In the genomic region with DNA sequence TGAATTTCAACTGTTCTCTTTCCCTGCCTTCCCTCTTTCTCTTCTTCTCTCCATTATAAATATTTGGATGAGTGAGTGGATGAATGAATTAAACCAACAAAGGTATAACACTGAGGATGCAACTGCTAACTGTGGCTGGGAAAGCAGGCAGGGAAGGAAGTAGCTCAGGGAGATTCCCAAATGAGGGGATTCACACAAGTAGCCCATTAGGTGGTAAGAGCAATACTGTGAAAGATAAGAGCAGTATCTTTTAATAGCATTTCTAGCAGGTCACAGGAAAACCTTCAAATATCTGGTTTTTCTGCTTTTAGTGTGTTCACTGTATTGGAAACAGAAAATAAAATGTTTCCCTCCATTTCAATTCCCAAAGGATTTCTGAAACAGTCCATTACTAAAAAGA, we compare ENCODE assay signal across 28 cellular contexts.
DNase-seq lines count a peak whose midpoint lies in the region; ATAC-seq and TF ChIP-seq lines count a peak whose summit lies in the region.
"Had no signal": no experiment of that assay in that cellular context is flagged by ENCODE, and none has a peak within 500 bp of the region (broad histone marks: within the 10 kb centered on the region; RNA-seq: fewer than 3 reads in every experiment).

No MANE protein-coding gene starts in this region.

- TF ChIP-seq EP300 in neural cell (conservative IDR thresholded peaks at IDR 0.05; ENCODE audit: poor library complexity, severe bottlenecking): no peak

- H3F3A ChIP-seq in neural cell (ENCODE audit: insufficient read depth, low read length, poor library complexity, severe bottlenecking): no peaks in the 10 kb centered on the region
- H3F3A ChIP-seq in GM23248 (ENCODE audit: insufficient read depth): peaks cover 18% of the 10 kb centered on the region

- no peak for DNase-seq in activated T-cell treated with anti-CD3 and anti-CD28 coated beads, Interleukin-2, amount 50 U/mL, for 72 hours
- DNase-seq in activated T-cell treated with anti-CD3 and anti-CD28 coated beads, Interleukin-2, amount 50 U/mL, for 4 hours: no peak
- no peak for DNase-seq in activated T-helper 2 cell treated with anti-CD3 and anti-CD28 coated beads, Interferon-gamma antibody, Interleukin-2, Interleukin-4, amounts not matched to agents 10 μg/mL and 5 μg/mL and 100 μg/mL, durations not matched to agents 14 hours and 24 hours and 36 hours (ENCODE audit: low spot score)
- DNase-seq in type B pancreatic cell (ENCODE audit: extremely low spot score, unreplicated experiment) (no peak), GM23248 (no peak)
- no peak for DNase-seq in stimulated activated CD4-positive, alpha-beta T cell treated with anti-CD3 and anti-CD28 coated beads, Interleukin-2, amount 100 ng/mL, for 24 hours
- DNase-seq: 8988T; Calu3; CD8-positive, alpha-beta memory T cell; GDM1; H9; HFFc6; KG1; MV-4-11; NCI-H1105 treated with DMSO at 0.1 percent for 48 hours; NCI-H1694; NCI-H2081; NCI-H2171; NCI-H345; NCI-H524; NCI-H774; NK-92 treated with Interleukin-12 subunit alpha and Interleukin-12 subunit beta, amount 100 ng/mL, for 24 hours; SIG-M5; SK-N-SH had no signal

- H3K9me2 ChIP-seq in neural cell (ENCODE audit: insufficient read depth, low read length) (no peaks in the 10 kb centered on the region), GM23248 (ENCODE audit: insufficient read depth) (no peaks in the 10 kb centered on the region)
- H3K9me2 ChIP-seq: SK-N-SH had no signal

- in situ Hi-C loops in GM23248 (cut with MboI): no loop called here

- peaks cover 12 to 19% of the 10 kb centered on the region in 2 donors for H3K36me3 Mint-ChIP-seq in activated T-cell treated with anti-CD3 and anti-CD28 coated beads, Interleukin-2, amount 50 U/mL, for 72 hours (ENCODE audit: insufficient read depth in 2 of 2)
- H3K36me3 Mint-ChIP-seq in activated T-cell treated with anti-CD3 and anti-CD28 coated beads, Interleukin-2, amount 50 U/mL, for 4 hours (ENCODE audit: insufficient read depth): peaks cover 68% of the 10 kb centered on the region
- peaks cover 68% of the 10 kb centered on the region for H3K36me3 Mint-ChIP-seq in activated T-helper 2 cell treated with anti-CD3 and anti-CD28 coated beads, Interferon-gamma antibody, Interleukin-2, Interleukin-4, amounts not matched to agents 10 μg/mL and 5 μg/mL and 100 μg/mL, durations not matched to agents 14 hours and 24 hours and 36 hours (ENCODE audit: low read depth)
- H3K36me3 Mint-ChIP-seq in type B pancreatic cell: peaks cover 11% of the 10 kb centered on the region

- H3K79me2 ChIP-seq in neural cell (replicated peaks; ENCODE audit: insufficient read depth, low read length): no peaks in the 10 kb centered on the region
- no peaks in the 10 kb centered on the region for H3K79me2 ChIP-seq in GM23248 (ENCODE audit: insufficient read depth)

- H4K20me1 ChIP-seq in neural cell (ENCODE audit: insufficient read depth): no peaks in the 10 kb centered on the region
- no peaks in the 10 kb centered on the region for H4K20me1 ChIP-seq in GM23248 (ENCODE audit: insufficient read depth)

- ATAC-seq in activated T-cell treated with anti-CD3 and anti-CD28 coated beads, Interleukin-2, amount 50 U/mL, for 72 hours (replicated peaks in 1 of 2): no peak
- ATAC-seq in activated T-cell treated with anti-CD3 and anti-CD28 coated beads, Interleukin-2, amount 50 U/mL, for 4 hours: no peak
- ATAC-seq in GM18868 (IDR thresholded peaks at IDR 0.05; ENCODE audit: unreplicated experiment): peak; percentile 38

- H3K27me3 Mint-ChIP-seq in activated T-cell treated with anti-CD3 and anti-CD28 coated beads, Interleukin-2, amount 50 U/mL, for 72 hours (ENCODE audit: low read depth): no peaks in the 10 kb centered on the region
- no peaks in the 10 kb centered on the region for H3K27me3 Mint-ChIP-seq in activated T-cell treated with anti-CD3 and anti-CD28 coated beads, Interleukin-2, amount 50 U/mL, for 4 hours (ENCODE audit: low read depth)
- H3K27me3 Mint-ChIP-seq in activated T-helper 2 cell treated with anti-CD3 and anti-CD28 coated beads, Interferon-gamma antibody, Interleukin-2, Interleukin-4, amounts not matched to agents 10 μg/mL and 5 μg/mL and 100 μg/mL, durations not matched to agents 14 hours and 24 hours and 36 hours (ENCODE audit: low read depth): no peaks in the 10 kb centered on the region
- no peaks in the 10 kb centered on the region for H3K27me3 Mint-ChIP-seq in type B pancreatic cell
- H3K27me3 Mint-ChIP-seq: CD8-positive, alpha-beta memory T cell had no signal

- H3K4me3 ChIP-seq in neural cell (ENCODE audit: low read length) (no peak overlapping the region), GM23248 (no peak overlapping the region)

- TF ChIP-seq CTCF in neural cell (IDR thresholded peaks at IDR 0.05; ENCODE audit: poor library complexity, severe bottlenecking) (no peak), type B pancreatic cell (conservative IDR thresholded peaks at IDR 0.05) (no peak)

- intact Hi-C loops in activated T-helper 2 cell treated with anti-CD3 and anti-CD28 coated beads, Interferon-gamma antibody, Interleukin-2, Interleukin-4, amounts not matched to agents 10 μg/mL and 5 μg/mL and 100 μg/mL, durations not matched to agents 14 hours and 24 hours and 36 hours (cut with micrococcal nuclease): no loop called here

- H3K36me3 ChIP-seq in neural cell (ENCODE audit: insufficient read depth, low read length): no peaks in the 10 kb centered on the region
- H3K36me3 ChIP-seq in GM23248 (ENCODE audit: low read depth): peaks cover 9% of the 10 kb centered on the region; the same call in 1 of the 2 replicates

- H3K9me3 Mint-ChIP-seq in activated T-cell treated with anti-CD3 and anti-CD28 coated beads, Interleukin-2, amount 50 U/mL, for 72 hours: no peaks in the 10 kb centered on the region
- H3K9me3 Mint-ChIP-seq in activated T-cell treated with anti-CD3 and anti-CD28 coated beads, Interleukin-2, amount 50 U/mL, for 4 hours: no peaks in the 10 kb centered on the region
- no peaks in the 10 kb centered on the region for H3K9me3 Mint-ChIP-seq in activated T-helper 2 cell treated with anti-CD3 and anti-CD28 coated beads, Interferon-gamma antibody, Interleukin-2, Interleukin-4, amounts not matched to agents 10 μg/mL and 5 μg/mL and 100 μg/mL, durations not matched to agents 14 hours and 24 hours and 36 hours
- H3K9me3 Mint-ChIP-seq in type B pancreatic cell: no peaks in the 10 kb centered on the region
- H3K9me3 Mint-ChIP-seq: CD8-positive, alpha-beta memory T cell; H9; HFFc6 had no signal

- H3K9me3 ChIP-seq in neural cell (ENCODE audit: low read length) (no peaks in the 10 kb centered on the region), GM23248 (ENCODE audit: low read depth) (no peaks in the 10 kb centered on the region)
- H3K9me3 ChIP-seq: SK-N-SH had no signal

- TF ChIP-seq RAD21 in neural cell (conservative IDR thresholded peaks at IDR 0.05): no peak

- peak overlapping the region; percentile 81 for H3K27ac Mint-ChIP-seq in activated T-cell treated with anti-CD3 and anti-CD28 coated beads, Interleukin-2, amount 50 U/mL, for 72 hours
- H3K27ac Mint-ChIP-seq in activated T-helper 2 cell treated with anti-CD3 and anti-CD28 coated beads, Interferon-gamma antibody, Interleukin-2, Interleukin-4, amounts not matched to agents 10 μg/mL and 5 μg/mL and 100 μg/mL, durations not matched to agents 14 hours and 24 hours and 36 hours: peak overlapping the region; percentile 24
- no peak overlapping the region for H3K27ac Mint-ChIP-seq in type B pancreatic cell
- H3K27ac Mint-ChIP-seq: H9, HFFc6 had no signal

- no peak overlapping the region for H3K4me3 Mint-ChIP-seq in activated T-cell treated with anti-CD3 and anti-CD28 coated beads, Interleukin-2, amount 50 U/mL, for 72 hours
- no peak overlapping the region for H3K4me3 Mint-ChIP-seq in activated T-cell treated with anti-CD3 and anti-CD28 coated beads, Interleukin-2, amount 50 U/mL, for 4 hours
- H3K4me3 Mint-ChIP-seq in activated T-helper 2 cell treated with anti-CD3 and anti-CD28 coated beads, Interferon-gamma antibody, Interleukin-2, Interleukin-4, amounts not matched to agents 10 μg/mL and 5 μg/mL and 100 μg/mL, durations not matched to agents 14 hours and 24 hours and 36 hours (ENCODE audit: low read depth): no peak overlapping the region
- H3K4me3 Mint-ChIP-seq in type B pancreatic cell: no peak overlapping the region
- H3K4me3 Mint-ChIP-seq: CD8-positive, alpha-beta memory T cell; H9; HFFc6 had no signal

- no peak overlapping the region for H3K4me2 ChIP-seq in neural cell (ENCODE audit: low read length)
- H3K4me2 ChIP-seq in GM23248 (ENCODE audit: unreplicated experiment): no peak overlapping the region
- H3K4me2 ChIP-seq: SK-N-SH had no signal

- H3K27me3 ChIP-seq in neural cell (ENCODE audit: insufficient read depth, low read depth, low read length): no peaks in the 10 kb centered on the region
- H3K27me3 ChIP-seq in GM23248 (replicated peaks; ENCODE audit: insufficient read depth): no peaks in the 10 kb centered on the region

- H3K4me1 Mint-ChIP-seq in activated T-cell treated with anti-CD3 and anti-CD28 coated beads, Interleukin-2, amount 50 U/mL, for 72 hours (ENCODE audit: low read depth): peaks cover 16% of the 10 kb centered on the region
- peaks cover 1% of the 10 kb centered on the region for H3K4me1 Mint-ChIP-seq in activated T-cell treated with anti-CD3 and anti-CD28 coated beads, Interleukin-2, amount 50 U/mL, for 4 hours (ENCODE audit: low read depth)
- H3K4me1 Mint-ChIP-seq in activated T-helper 2 cell treated with anti-CD3 and anti-CD28 coated beads, Interferon-gamma antibody, Interleukin-2, Interleukin-4, amounts not matched to agents 10 μg/mL and 5 μg/mL and 100 μg/mL, durations not matched to agents 14 hours and 24 hours and 36 hours (ENCODE audit: low read depth): peaks cover 23% of the 10 kb centered on the region
- peaks cover 7% of the 10 kb centered on the region for H3K4me1 Mint-ChIP-seq in type B pancreatic cell (ENCODE audit: unreplicated experiment)
- H3K4me1 Mint-ChIP-seq: H9 had no signal

- H3K9ac ChIP-seq in neural cell (ENCODE audit: low read length): no peak overlapping the region
- H3K9ac ChIP-seq in GM23248: no peak overlapping the region
- H3K9ac ChIP-seq: SK-N-SH had no signal

- H3K4me1 ChIP-seq in GM23248 (ENCODE audit: insufficient read depth): peaks cover 22% of the 10 kb centered on the region

- H3K27ac ChIP-seq in neural cell (ENCODE audit: low read length) (no peak overlapping the region), GM23248 (no peak overlapping the region)
- H3K27ac ChIP-seq: C4-2B, RWPE1 had no signal

- H2AFZ ChIP-seq in neural cell (ENCODE audit: low read depth, low read length): no peak overlapping the region
- H2AFZ ChIP-seq in GM23248: no peak overlapping the region

TF ChIP-seq in neural cell, 6 proteins besides CTCF, POLR2A, EP300 and RAD21 (continues in another document):
- TF ChIP-seq MXI1 (conservative IDR thresholded peaks at IDR 0.05; ENCODE audit: poor library complexity, severe bottlenecking) (no peak), POLR2AphosphoS5 (IDR thresholded peaks at IDR 0.05) (peak; percentile 15), TAF1 (IDR thresholded peaks at IDR 0.05; ENCODE audit: low read depth) (no peak), SMC3 (conservative IDR thresholded peaks at IDR 0.05; ENCODE audit: poor library complexity) (no peak)
